ENCODE assay signal across 24 cellular contexts in the genomic region with DNA sequence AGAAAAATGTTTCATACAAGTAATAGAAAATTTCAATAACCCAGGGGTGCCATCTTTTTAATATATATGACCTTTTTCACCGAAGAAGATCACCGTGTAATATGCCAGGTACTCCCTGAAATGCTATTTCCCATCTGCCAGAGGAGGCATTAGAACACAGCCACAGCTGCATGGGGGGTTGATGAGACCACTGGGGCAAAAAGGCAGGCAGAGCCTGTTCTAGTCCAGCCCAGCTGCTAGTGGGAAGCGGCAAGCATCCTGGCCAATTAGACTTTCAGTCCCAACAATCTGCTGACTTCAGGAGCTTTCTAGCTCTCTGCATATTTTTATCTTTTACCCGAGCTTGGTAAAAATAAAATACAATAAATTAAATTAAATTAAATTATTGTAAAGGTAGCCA.
A peak's percentile ranks its signal among the peaks of the same experiment; 100 is the strongest.
DNase-seq lines count a peak whose midpoint lies in the region; ATAC-seq, FAIRE-seq and TF ChIP-seq lines count a peak whose summit lies in the region.
"Had no signal": no experiment of that assay in that cellular context is flagged by ENCODE, and none has a peak within 500 bp of the region (broad histone marks: within the 10 kb centered on the region; RNA-seq: fewer than 3 reads in every experiment).

No MANE protein-coding gene starts in this region.

- no peak overlapping the region for H3K4ac ChIP-seq in H1 (replicated peaks; ENCODE audit: insufficient read length, low read depth, low read length)

- no peak; the same call in 2 of the 3 replicates for ATAC-seq in GM23338
- no peak for ATAC-seq in naive thymus-derived CD4-positive, alpha-beta T cell
- ATAC-seq in HG03565 (IDR thresholded peaks at IDR 0.05; ENCODE audit: unreplicated experiment): no peak
- ATAC-seq: A549, Right ventricle myocardium inferior had no signal

- H4K20me1 ChIP-seq in GM23338 (replicated peaks; ENCODE audit: insufficient read depth) (no peaks in the 10 kb centered on the region), H1 (replicated peaks in 1 of 2; ENCODE audit: control insufficient read depth in 1 of 2, insufficient read depth in 2 of 2, low read length in 2 of 2) (no peaks in the 10 kb centered on the region)

- POLR2A ChIA-PET in H1 (lab: Charles Lee; ENCODE audit: partially characterized antibody): interaction anchor here (1.9 kb wide), 1 partner anchor 10 kb away, joined by 7 read pairs; no protein-coding TSS in a partner anchor
- POLR2A ChIA-PET in naive thymus-derived CD4-positive, alpha-beta T cell (lab: Charles Lee): no interaction called here

- WGBS in H1 (ENCODE audit: extremely low coverage in 1 of 2, insufficient coverage in 1 of 2, insufficient read length in 1 of 2, insufficient replicate concordance in 2 of 2, low coverage in 1 of 2, low lambda C conversion rate in 2 of 2, missing lambda C conversion rate in 1 of 2), 2 experiments: 91% methylated on average over 4 of the region's 4 CpGs; no CpG with 5 or more reads in 1 of the 2 experiments

- H3K79me2 ChIP-seq in GM23338 (replicated peaks; ENCODE audit: insufficient read depth) (no peaks in the 10 kb centered on the region), H1 (ENCODE audit: control insufficient read depth in 1 of 2, insufficient read depth in 2 of 2, low read length in 2 of 2) (no peaks in the 10 kb centered on the region)

- no peak overlapping the region for H3K9ac ChIP-seq in H1 (replicated peaks in 1 of 4; ENCODE audit: extremely low read depth in 1 of 4, low read depth in 3 of 4, low read length in 3 of 4)
- H3K9ac ChIP-seq: GM23248 had no signal

- TF ChIP-seq POLR2A in H1 (IDR thresholded peaks at IDR 0.05; ENCODE audit: control extremely low read depth in 1 of 2, low read depth in 2 of 2, low read length in 2 of 2): no peak

- H2AK5ac ChIP-seq in H1 (ENCODE audit: low read depth, low read length): no peak overlapping the region

- H2BK120ac ChIP-seq in H1 (replicated peaks; ENCODE audit: low read depth, low read length): no peak overlapping the region

- no peaks in the 10 kb centered on the region for H3K36me3 ChIP-seq in GM23338 (ENCODE audit: insufficient read depth)
- peaks cover 0 to 4% (median 0%) of the 10 kb centered on the region in 4 experiments; a peak in 2 of 8 replicates for H3K36me3 ChIP-seq in H1 (ENCODE audit: control insufficient read depth in 2 of 4, insufficient read depth in 4 of 4, low read length in 3 of 4)
- H3K36me3 ChIP-seq in naive thymus-derived CD4-positive, alpha-beta T cell (ENCODE audit: control insufficient read depth in 2 of 3, insufficient read depth in 3 of 3, low read length in 3 of 3): no peaks in the 10 kb centered on the region
- H3K36me3 ChIP-seq: HAP-1, SJCRH30 had no signal

- H3K9me3 Mint-ChIP-seq in GM23338 (peaks cover 7% of the 10 kb centered on the region), neural crest cell (peaks cover 12% of the 10 kb centered on the region)
- peaks cover 0 to 13% (median 5%) of the 10 kb centered on the region in 11 donors for H3K9me3 Mint-ChIP-seq in naive thymus-derived CD4-positive, alpha-beta T cell

- peak overlapping the region; percentile 56; the same call in 1 of the 2 replicates for H2BK12ac ChIP-seq in H1 (ENCODE audit: low read depth, low read length)

- DNase-seq in GM23338 (ENCODE audit: low spot score): peak; percentile 15
- DNase-seq in NCI-H2227 (lab: John Stamatoyannopoulos, UW; ENCODE audit: unreplicated experiment): peak; percentile 56
- DNase-seq in H1 (ENCODE audit: low read depth in 1 of 2, low spot score in 2 of 2): no peak
- DNase-seq in neural crest cell (ENCODE audit: low read depth, low spot score): no peak
- DNase-seq in naive thymus-derived CD4-positive, alpha-beta T cell: no peak
- DNase-seq in NCI-H2196 treated with DMSO at 0.1 percent for 48 hours (lab: John Stamatoyannopoulos, UW; ENCODE audit: unreplicated experiment): no peak
- DNase-seq: AML-193; C1 segment of cervical spinal cord; CD4-positive, alpha-beta memory T cell; COR-L47; DMS53; GM23248; HFFc6; KBM-7; NCI-H2081; NCI-H510A; NCI-H774; PC-9 had no signal

- peaks cover 5% of the 10 kb centered on the region for H3K9me2 ChIP-seq in GM23338 (ENCODE audit: insufficient read depth)

- H3K36me3 Mint-ChIP-seq in GM23338 (ENCODE audit: low read depth): peaks cover 15% of the 10 kb centered on the region
- H3K36me3 Mint-ChIP-seq in neural crest cell (ENCODE audit: low read depth): peaks cover 4% of the 10 kb centered on the region
- H3K36me3 Mint-ChIP-seq in naive thymus-derived CD4-positive, alpha-beta T cell: no peaks in the 10 kb centered on the region
- H3K36me3 Mint-ChIP-seq: CD4-positive, alpha-beta memory T cell had no signal

- no peak overlapping the region for H3K27ac Mint-ChIP-seq in GM23338
- H3K27ac Mint-ChIP-seq in neural crest cell (ENCODE audit: unreplicated experiment): no peak overlapping the region
- no peak overlapping the region for H3K27ac Mint-ChIP-seq in naive thymus-derived CD4-positive, alpha-beta T cell
- H3K27ac Mint-ChIP-seq: CD4-positive, alpha-beta memory T cell; HFFc6 had no signal

- H3K4me2 ChIP-seq in GM23338 (no peak overlapping the region), H1 (ENCODE audit: insufficient read depth in 1 of 2, low read depth in 2 of 2, low read length in 2 of 2) (no peak overlapping the region)
- H3K4me2 ChIP-seq: A549, PC-9 had no signal

- intact Hi-C loops in naive thymus-derived CD4-positive, alpha-beta T cell (cut with micrococcal nuclease): no loop called here

- H3K27ac ChIP-seq in GM23338 (ENCODE audit: low read depth) (no peak overlapping the region), H1 (ENCODE audit: low read depth, low read length) (no peak overlapping the region)
- H3K27ac ChIP-seq in naive thymus-derived CD4-positive, alpha-beta T cell (ENCODE audit: low read depth, low read length): no peak overlapping the region
- H3K27ac ChIP-seq: A549, GM23248, PC-9, SJCRH30 had no signal

- TF ChIP-seq CTCF in GM23338 (conservative IDR thresholded peaks at IDR 0.05; ENCODE audit: low read depth in 2 of 2) (no peak), H1 (IDR thresholded peaks at IDR 0.05; ENCODE audit: control extremely low read depth in 1 of 3, insufficient read depth in 1 of 3, low read depth in 1 of 3, low read length in 3 of 3) (no peak), neural crest cell (conservative IDR thresholded peaks at IDR 0.05) (peak; percentile 16)

- no peak overlapping the region for H2BK5ac ChIP-seq in H1 (ENCODE audit: low read depth, low read length)

- no peaks in the 10 kb centered on the region; the same call in 1 of the 2 replicates for H3K23me2 ChIP-seq in H1 (ENCODE audit: low read depth, low read length)

- 0 out of 2 replicates have a peak overlapping the region, but pooled peaks have one; percentile 89 for H2BK20ac ChIP-seq in H1 (ENCODE audit: low read length)

- H3K4me1 Mint-ChIP-seq in GM23338 (no peaks in the 10 kb centered on the region; the same call in 2 of the 3 replicates), neural crest cell (peaks cover 24% of the 10 kb centered on the region)
- no peaks in the 10 kb centered on the region for H3K4me1 Mint-ChIP-seq in naive thymus-derived CD4-positive, alpha-beta T cell
- H3K4me1 Mint-ChIP-seq: CD4-positive, alpha-beta memory T cell had no signal

- no peak overlapping the region for H3K4me3 Mint-ChIP-seq in GM23338
- no peak overlapping the region for H3K4me3 Mint-ChIP-seq in neural crest cell
- no peak overlapping the region for H3K4me3 Mint-ChIP-seq in naive thymus-derived CD4-positive, alpha-beta T cell
- H3K4me3 Mint-ChIP-seq: CD4-positive, alpha-beta memory T cell; HFFc6 had no signal

- H3K79me1 ChIP-seq in H1 (ENCODE audit: low read depth, low read length): no peaks in the 10 kb centered on the region

- CTCF ChIA-PET in H1 (lab: Charles Lee; ENCODE audit: partially characterized antibody): interaction anchor here (1.4 kb wide), 1 partner anchor 327 kb away, joined by 3 read pairs; no protein-coding TSS in a partner anchor
- CTCF ChIA-PET in naive thymus-derived CD4-positive, alpha-beta T cell (lab: Charles Lee): no interaction called here

- no peaks in the 10 kb centered on the region for H3K9me3 ChIP-seq in H1 (ENCODE audit: insufficient read depth in 2 of 2, low read depth in 1 of 2, low read length in 1 of 2)
- no peaks in the 10 kb centered on the region for H3K9me3 ChIP-seq in naive thymus-derived CD4-positive, alpha-beta T cell (ENCODE audit: control insufficient read depth in 2 of 3, low read length in 3 of 3)
- H3K9me3 ChIP-seq: A549, HAP-1, SJCRH30 had no signal

- no peak overlapping the region for H4K91ac ChIP-seq in H1 (replicated peaks; ENCODE audit: insufficient read length, low read length)

- H3F3A ChIP-seq in GM23338 (replicated peaks; ENCODE audit: low read depth): no peaks in the 10 kb centered on the region

- TF ChIP-seq EP300 in H1 (IDR thresholded peaks at IDR 0.05; ENCODE audit: borderline replicate concordance in 1 of 2, low read depth in 2 of 2, low read length in 2 of 2): no peak

- no peak overlapping the region for H2BK15ac ChIP-seq in H1 (ENCODE audit: low read length)

- no peak overlapping the region for H2AFZ ChIP-seq in GM23338
- H2AFZ ChIP-seq in H1 (ENCODE audit: low read length): no peak overlapping the region
- H2AFZ ChIP-seq: GM23248, PC-9 had no signal

- peak; percentile 4 to 20; a peak in 2 of 4 replicates for TF ChIP-seq RAD21 in H1 (IDR thresholded peaks at IDR 0.05 in 1 of 2, conservative IDR thresholded peaks at IDR 0.05 in 1 of 2; ENCODE audit: low read depth in 2 of 2, low read length in 2 of 2)

- no peak overlapping the region for H3K14ac ChIP-seq in H1 (ENCODE audit: insufficient read length)

- H4K5ac ChIP-seq in H1 (ENCODE audit: insufficient read length, low read depth, low read length): no peak overlapping the region

- no peak for FAIRE-seq in H1 (lab: Jason Lieb, UNC)
- FAIRE-seq: A549, GM18507 had no signal

- H3K23ac ChIP-seq in H1 (ENCODE audit: insufficient read length): no peak overlapping the region

- H3K4me1 ChIP-seq in GM23338 (ENCODE audit: insufficient read depth) (peaks cover 10% of the 10 kb centered on the region), H1 (replicated peaks in 1 of 4; ENCODE audit: control insufficient read depth in 3 of 4, insufficient read depth in 4 of 4, low read length in 3 of 4) (no peaks in the 10 kb centered on the region; a peak in 1 of 7 replicates)
- H3K4me1 ChIP-seq in naive thymus-derived CD4-positive, alpha-beta T cell (ENCODE audit: control insufficient read depth in 2 of 2, insufficient read depth in 2 of 2, low read length in 2 of 2): no peaks in the 10 kb centered on the region
- H3K4me1 ChIP-seq: A549, HAP-1 had no signal

- no peak overlapping the region for H3K4me3 ChIP-seq in GM23338
- H3K4me3 ChIP-seq in H1 (ENCODE audit: extremely low read depth in 1 of 4, insufficient read depth in 2 of 4, low read depth in 3 of 4, low read length in 4 of 4): no peak overlapping the region
- no peak overlapping the region for H3K4me3 ChIP-seq in naive thymus-derived CD4-positive, alpha-beta T cell (ENCODE audit: low read length)
- H3K4me3 ChIP-seq: A549, GM23248, HAP-1, PC-9, SJCRH30 had no signal

- no peak overlapping the region for H3K56ac ChIP-seq in H1 (replicated peaks; ENCODE audit: insufficient read length, low read depth, low read length)

- H3K27me3 Mint-ChIP-seq in GM23338 (ENCODE audit: insufficient read depth, low read depth, poor library complexity) (no peaks in the 10 kb centered on the region), neural crest cell (ENCODE audit: low read depth) (no peaks in the 10 kb centered on the region)
- no peaks in the 10 kb centered on the region for H3K27me3 Mint-ChIP-seq in naive thymus-derived CD4-positive, alpha-beta T cell
- H3K27me3 Mint-ChIP-seq: CD4-positive, alpha-beta memory T cell had no signal

- H4K8ac ChIP-seq in H1 (ENCODE audit: extremely low read depth, insufficient read depth, low read length): no peak overlapping the region

- H3K27me3 ChIP-seq in GM23338 (ENCODE audit: insufficient read depth) (no peaks in the 10 kb centered on the region), H1 (replicated peaks in 1 of 4; ENCODE audit: control insufficient read depth in 3 of 4, extremely low read depth in 1 of 4, insufficient read depth in 3 of 4, low read length in 3 of 4) (no peaks in the 10 kb centered on the region)
- H3K27me3 ChIP-seq in naive thymus-derived CD4-positive, alpha-beta T cell (ENCODE audit: control insufficient read depth in 2 of 2, insufficient read depth in 2 of 2, low read length in 2 of 2): no peaks in the 10 kb centered on the region
- H3K27me3 ChIP-seq: SJCRH30 had no signal

- H3K18ac ChIP-seq in H1 (ENCODE audit: extremely low read depth, low read length): peak overlapping the region; percentile 39

Comparison
In these comparisons a context has a peak if more than half of its experiments do, and no peak if none do; other contexts are left out.
1. DNase-seq: peak in GM23338 (single experiment) and NCI-H2227 (single experiment); none in H1 (0 of 2), neural crest cell (single experiment), naive thymus-derived CD4-positive, alpha-beta T cell (0 of 9) and NCI-H2196 treated with DMSO at 0.1 percent for 48 hours (single experiment).